12 cellular contexts compared by ENCODE assay signal in genomic region chr5:39202594-39203290, GRCh38. TPM values are rescaled to one million over a fixed set of nuclear protein-coding genes. Genes with fewer than 3 reads are reported as not detected.
DNase-seq lines count a peak whose midpoint lies in the region; ATAC-seq, FAIRE-seq and TF ChIP-seq lines count a peak whose summit lies in the region.
"Had no signal": no experiment of that assay in that cellular context is flagged by ENCODE, and none has a peak within 500 bp of the region (broad histone marks: within the 10 kb centered on the region; RNA-seq: fewer than 3 reads in every experiment).

No MANE protein-coding gene starts in this region.

- peak overlapping the region; percentile 91 to 99 (median 96) for H3K27ac Mint-ChIP-seq in CD4-positive, alpha-beta memory T cell
- peak overlapping the region; percentile 97 for H3K27ac Mint-ChIP-seq in activated CD8-positive, alpha-beta T cell treated with anti-CD3 and anti-CD28 coated beads for 36 hours

- no peaks in the 10 kb centered on the region for H3K36me3 ChIP-seq in CD4-positive, alpha-beta memory T cell (ENCODE audit: insufficient read depth, low read length)
- H3K36me3 ChIP-seq in Loucy (ENCODE audit: insufficient read depth, low read length) (no peaks in the 10 kb centered on the region), mucosa of descending colon (ENCODE audit: low read depth) (no peaks in the 10 kb centered on the region), kidney (ENCODE audit: control insufficient read depth in 1 of 2, insufficient read depth in 2 of 2, low read length in 2 of 2) (no peaks in the 10 kb centered on the region)
- H3K36me3 ChIP-seq: brain microvascular endothelial cell had no signal

- peaks cover 72% of the 10 kb centered on the region for H3K79me2 ChIP-seq in Loucy (ENCODE audit: insufficient read depth, low read length)

- no peaks in the 10 kb centered on the region for H3K9me3 ChIP-seq in CD4-positive, alpha-beta memory T cell (ENCODE audit: control insufficient read depth in 1 of 2, low read length in 2 of 2)
- H3K9me3 ChIP-seq in Loucy (ENCODE audit: insufficient read depth, low read depth, low read length) (no peaks in the 10 kb centered on the region), mucosa of descending colon (no peaks in the 10 kb centered on the region), kidney (ENCODE audit: control insufficient read depth in 1 of 2, low read length in 2 of 2) (no peaks in the 10 kb centered on the region)

- H4K20me1 ChIP-seq in Loucy (ENCODE audit: insufficient read depth, low read length, poor library complexity, severe bottlenecking): no peaks in the 10 kb centered on the region

- peak overlapping the region; percentile 90 for H3K9ac ChIP-seq in Loucy (ENCODE audit: low read depth, low read length, poor library complexity, severe bottlenecking)
- no peak overlapping the region for H3K9ac ChIP-seq in kidney (ENCODE audit: low read length in 2 of 2)

- no peaks in the 10 kb centered on the region for H3K9me3 Mint-ChIP-seq in CD4-positive, alpha-beta memory T cell
- H3K9me3 Mint-ChIP-seq in activated CD8-positive, alpha-beta T cell treated with anti-CD3 and anti-CD28 coated beads for 36 hours: no peaks in the 10 kb centered on the region

- peak; percentile 23 for ATAC-seq in activated CD8-positive, alpha-beta T cell treated with anti-CD3 and anti-CD28 coated beads for 36 hours
- peak; percentile 56 for ATAC-seq in mucosa of descending colon
- ATAC-seq in HG03108 (IDR thresholded peaks at IDR 0.05; ENCODE audit: unreplicated experiment): no peak
- no peak for ATAC-seq in GM18873 (IDR thresholded peaks at IDR 0.05; ENCODE audit: low FRiP score, unreplicated experiment)

- peak overlapping the region; percentile 74 to 96 for H3K4me3 ChIP-seq in CD4-positive, alpha-beta memory T cell (ENCODE audit: low read length in 2 of 2)
- H3K4me3 ChIP-seq in Loucy (ENCODE audit: low read length, poor library complexity, severe bottlenecking) (peak overlapping the region; percentile 89), mucosa of descending colon (no peak overlapping the region), kidney (ENCODE audit: low read length in 2 of 2) (no peak overlapping the region)

- no peak for FAIRE-seq in kidney (lab: Jason Lieb, UNC)

- CTCF ChIA-PET in CD4-positive, alpha-beta memory T cell (lab: Charles Lee; ENCODE audit: partially characterized antibody): interaction anchor here (0.8 to 19.4 kb wide), 11 partner anchors 9 to 80 kb away, joined by 3 to 313 read pairs (median 14); partner anchors contain the start of gene FYB1
- CTCF ChIA-PET in activated CD8-positive, alpha-beta T cell treated with anti-CD3 and anti-CD28 coated beads for 36 hours (lab: Charles Lee): interaction anchor here (0.7 to 5.5 kb wide), 10 partner anchors 9 to 82 kb away, joined by 4 to 61 read pairs (median 10); no protein-coding TSS in a partner anchor

- peak overlapping the region; percentile 94 for H3K4me2 ChIP-seq in Loucy (ENCODE audit: low read depth, low read length, poor library complexity, severe bottlenecking)

- H3K4me1 ChIP-seq in CD4-positive, alpha-beta memory T cell (ENCODE audit: insufficient read depth, low read length): peaks cover 44% of the 10 kb centered on the region
- H3K4me1 ChIP-seq in Loucy (ENCODE audit: insufficient read depth, low read length, poor library complexity, severe bottlenecking) (peaks cover 66% of the 10 kb centered on the region), mucosa of descending colon (ENCODE audit: low read depth) (no peaks in the 10 kb centered on the region), kidney (ENCODE audit: control insufficient read depth in 1 of 2, insufficient read depth in 1 of 2, low read depth in 1 of 2, low read length in 2 of 2) (no peaks in the 10 kb centered on the region)

- H3F3A ChIP-seq in Loucy (ENCODE audit: low read depth): no peaks in the 10 kb centered on the region

- H3K27me3 ChIP-seq in CD4-positive, alpha-beta memory T cell (ENCODE audit: insufficient read depth, low read length): no peaks in the 10 kb centered on the region
- no peaks in the 10 kb centered on the region for H3K27me3 ChIP-seq in Loucy (ENCODE audit: insufficient read depth, low read length, poor library complexity, severe bottlenecking)
- H3K27me3 ChIP-seq: brain microvascular endothelial cell had no signal

- no peaks in the 10 kb centered on the region for H3K9me2 ChIP-seq in Loucy (replicated peaks; ENCODE audit: low read depth, low read length)

- H2AFZ ChIP-seq in Loucy (ENCODE audit: low read length): peak overlapping the region; percentile 75

- H3K4me3 Mint-ChIP-seq in CD4-positive, alpha-beta memory T cell: peak overlapping the region; percentile 94 to 100 (median 98)
- H3K4me3 Mint-ChIP-seq in activated CD8-positive, alpha-beta T cell treated with anti-CD3 and anti-CD28 coated beads for 36 hours: peak overlapping the region; percentile 92

- TF ChIP-seq CTCF in Loucy (conservative IDR thresholded peaks at IDR 0.05; ENCODE audit: low read length): no peak
- no peak for TF ChIP-seq CTCF in activated CD8-positive, alpha-beta T cell treated with anti-CD3 and anti-CD28 coated beads for 36 hours (IDR thresholded peaks at IDR 0.05)
- no peak for TF ChIP-seq CTCF in mucosa of descending colon (IDR thresholded peaks at IDR 0.05)
- no peak for TF ChIP-seq CTCF in kidney (IDR thresholded peaks at IDR 0.05; ENCODE audit: borderline replicate concordance, extremely low read depth, insufficient read depth)

- no peaks in the 10 kb centered on the region for H3K27me3 Mint-ChIP-seq in CD4-positive, alpha-beta memory T cell
- H3K27me3 Mint-ChIP-seq in activated CD8-positive, alpha-beta T cell treated with anti-CD3 and anti-CD28 coated beads for 36 hours: no peaks in the 10 kb centered on the region

- H3K4me1 Mint-ChIP-seq in CD4-positive, alpha-beta memory T cell: peaks cover 31 to 51% (median 40%) of the 10 kb centered on the region in 4 donors
- H3K4me1 Mint-ChIP-seq in activated CD8-positive, alpha-beta T cell treated with anti-CD3 and anti-CD28 coated beads for 36 hours (ENCODE audit: low read depth): peaks cover 36% of the 10 kb centered on the region

- DNase-seq in CD4-positive, alpha-beta memory T cell: peak; percentile 59 to 70 (median 67)
- peak; percentile 58 for DNase-seq in activated CD8-positive, alpha-beta T cell treated with anti-CD3 and anti-CD28 coated beads for 36 hours
- no peak for DNase-seq in mucosa of descending colon
- no peak for DNase-seq in kidney
- DNase-seq in HuH-7.5 (ENCODE audit: low spot score): no peak
- DNase-seq: brain microvascular endothelial cell; DMS153; NCI-H187 treated with DMSO at 0.1 percent for 48 hours; stimulated activated CD4-positive, alpha-beta T cell treated with anti-CD3 and anti-CD28 coated beads, Interleukin-4, amount 100 ng/mL, for 24 hours had no signal

- peak overlapping the region; percentile 84 for H3K27ac ChIP-seq in CD4-positive, alpha-beta memory T cell (ENCODE audit: low read depth, low read length)
- no peak overlapping the region for H3K27ac ChIP-seq in kidney (ENCODE audit: low read depth in 2 of 2, low read length in 2 of 2)
- H3K27ac ChIP-seq: brain microvascular endothelial cell had no signal

- peaks cover 27 to 36% of the 10 kb centered on the region in 2 donors for H3K36me3 Mint-ChIP-seq in CD4-positive, alpha-beta memory T cell
- peaks cover 18% of the 10 kb centered on the region for H3K36me3 Mint-ChIP-seq in activated CD8-positive, alpha-beta T cell treated with anti-CD3 and anti-CD28 coated beads for 36 hours (ENCODE audit: low read depth)

- intact Hi-C loops in CD4-positive, alpha-beta memory T cell (cut with micrococcal nuclease): loop anchor here (1.0 kb wide), 2 partner anchors 9 to 15 kb away; no protein-coding TSS in a partner anchor
- intact Hi-C loops in activated CD8-positive, alpha-beta T cell treated with anti-CD3 and anti-CD28 coated beads for 36 hours (cut with micrococcal nuclease): loop anchor here (5.0 to 10.0 kb wide), 3 partner anchors 45 to 1482 kb away; partner anchors contain the start of gene RICTOR
- intact Hi-C loops in mucosa of descending colon (cut with DNase I, micrococcal nuclease) (no loop called here), kidney (cut with DNase I) (no loop called here)

- POLR2A ChIA-PET in CD4-positive, alpha-beta memory T cell (lab: Charles Lee; ENCODE audit: partially characterized antibody): interaction anchor here (1.2 to 43.1 kb wide), 8 partner anchors 8 to 80 kb away, joined by 4 to 1810 read pairs (median 318); partner anchors contain the start of gene FYB1
- POLR2A ChIA-PET in activated CD8-positive, alpha-beta T cell treated with anti-CD3 and anti-CD28 coated beads for 36 hours (lab: Charles Lee): interaction anchor here (0.8 to 18.3 kb wide), 8 partner anchors 9 to 63 kb away, joined by 3 to 202 read pairs (median 6); no protein-coding TSS in a partner anchor

RNA-seq across cellular contexts. Expression of gene FYB1, which starts 16.6 kb away (rescaled TPM):
- total RNA-seq in CD4-positive, alpha-beta memory T cell: 100 to 1,000 TPM; 571 to 596 TPM
- polyA plus RNA-seq in CD4-positive, alpha-beta memory T cell: 100 to 1,000 TPM; 184 to 414 TPM
- total RNA-seq in activated CD8-positive, alpha-beta T cell treated with anti-CD3 and anti-CD28 coated beads for 36 hours: 10 to 100 TPM; 82.8 to 83.0 TPM
- total RNA-seq in mucosa of descending colon (10 to 100 TPM; 11.5 to 19.4 (median 13.1) TPM), kidney (53.7 TPM)
- polyA plus RNA-seq in kidney (ENCODE audit: insufficient read depth, low read depth, low replicate concordance): 2.3 TPM

Comparison
In these comparisons a context has a peak if more than half of its experiments do, and no peak if none do; other contexts are left out.
1. DNase-seq: peak in CD4-positive, alpha-beta memory T cell (5 of 5) and activated CD8-positive, alpha-beta T cell treated with anti-CD3 and anti-CD28 coated beads for 36 hours (single experiment); none in mucosa of descending colon (0 of 3), kidney (single experiment) and HuH-7.5 (single experiment).
2. H3K4me3 ChIP-seq: peak in CD4-positive, alpha-beta memory T cell (2 of 2) and Loucy (single experiment); none in mucosa of descending colon (single experiment) and kidney (0 of 2).
3. ATAC-seq: peak in activated CD8-positive, alpha-beta T cell treated with anti-CD3 and anti-CD28 coated beads for 36 hours (single experiment) and mucosa of descending colon (single experiment); none in HG03108 (single experiment) and GM18873 (single experiment).
4. RNA of gene FYB1, which starts 16.6 kb away (total RNA-seq): 571 to 596 TPM in CD4-positive, alpha-beta memory T cell; 82.8 to 83.0 TPM in activated CD8-positive, alpha-beta T cell treated with anti-CD3 and anti-CD28 coated beads for 36 hours, 53.7 TPM in kidney (single experiment) and 11.5 to 19.4 TPM in mucosa of descending colon; every median in the first group is over 4 times any median in the second.
5. intact Hi-C loops: an anchor here in CD4-positive, alpha-beta memory T cell (1.0 kb wide) and activated CD8-positive, alpha-beta T cell treated with anti-CD3 and anti-CD28 coated beads for 36 hours (5.0 to 10.0 kb wide); none called in mucosa of descending colon and kidney.